In the genomic region with DNA sequence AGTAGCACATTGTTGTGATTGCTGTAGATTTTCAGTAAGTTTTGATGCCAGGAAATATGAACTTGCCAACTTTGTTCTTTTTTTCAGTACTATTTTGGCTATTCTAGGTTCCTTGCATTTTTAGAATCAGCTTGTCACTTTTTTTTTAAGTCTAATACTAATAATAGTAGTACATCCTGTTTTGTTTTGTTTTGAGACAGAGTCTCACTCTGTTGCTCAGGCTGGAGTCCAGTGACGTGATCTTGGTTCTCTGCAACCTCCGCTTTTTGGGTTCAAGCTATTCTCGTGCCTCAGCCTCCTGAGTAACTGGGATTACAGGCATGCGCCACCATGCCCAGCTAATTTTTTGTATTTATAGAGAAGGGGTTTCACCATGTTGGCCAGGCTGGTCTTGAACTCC, we compare ENCODE assay signal across 33 cellular contexts.
"Had no signal": no experiment of that assay in that cellular context is flagged by ENCODE, and none has a peak within 500 bp of the region (broad histone marks: within the 10 kb centered on the region; RNA-seq: fewer than 3 reads in every experiment).

No MANE protein-coding gene starts in this region.

- H3K4me1 ChIP-seq: adrenal gland, gastroesophageal sphincter, heart left ventricle, suprapubic skin, transverse colon had no signal

- H3K9me3 Mint-ChIP-seq: immature natural killer cell; stimulated activated effector memory CD8-positive, alpha-beta T cell treated with anti-CD3 and anti-CD28 coated beads, Interleukin-12 subunit alpha, Interleukin-12 subunit beta, amount 100 ng/mL, for 72 hours had no signal

- H3K27me3 Mint-ChIP-seq: activated naive CD8-positive, alpha-beta T cell treated with anti-CD3 and anti-CD28 coated beads for 36 hours; brain; naive thymus-derived CD4-positive, alpha-beta T cell; progenitor cell of endocrine pancreas had no signal

- H3K27me3 ChIP-seq: adrenal gland, cardiac muscle cell, gastroesophageal sphincter, heart left ventricle, ovary, suprapubic skin, transverse colon had no signal

- H3K4me1 Mint-ChIP-seq: activated naive CD8-positive, alpha-beta T cell treated with anti-CD3 and anti-CD28 coated beads for 36 hours; brain; mesothelial cell of epicardium; stimulated activated effector memory CD8-positive, alpha-beta T cell treated with anti-CD3 and anti-CD28 coated beads, Interleukin-12 subunit alpha, Interleukin-12 subunit beta, amount 100 ng/mL, for 72 hours had no signal

- H3K27ac Mint-ChIP-seq: activated naive CD8-positive, alpha-beta T cell treated with anti-CD3 and anti-CD28 coated beads for 36 hours; activated T-cell treated with anti-CD3 and anti-CD28 coated beads, Interleukin-2, amount 50 U/mL, for 72 hours; brain; immature natural killer cell; mesothelial cell of epicardium; progenitor cell of endocrine pancreas; stimulated activated effector memory CD8-positive, alpha-beta T cell treated with anti-CD3 and anti-CD28 coated beads, Interleukin-12 subunit alpha, Interleukin-12 subunit beta, amount 100 ng/mL, for 72 hours; T-helper 2 cell treated with Interferon-gamma antibody and Interleukin-4, amounts not matched to agents 5 μg/mL and 100 μg/mL, for 36 hours had no signal

- H3K4me3 Mint-ChIP-seq: activated naive CD8-positive, alpha-beta T cell treated with anti-CD3 and anti-CD28 coated beads for 36 hours; activated T-cell treated with anti-CD3 and anti-CD28 coated beads, Interleukin-2, amount 50 U/mL, for 72 hours; brain; immature natural killer cell; mesothelial cell of epicardium; naive thymus-derived CD4-positive, alpha-beta T cell; stimulated activated effector memory CD8-positive, alpha-beta T cell treated with anti-CD3 and anti-CD28 coated beads, Interleukin-12 subunit alpha, Interleukin-12 subunit beta, amount 100 ng/mL, for 72 hours; T-helper 2 cell treated with Interferon-gamma antibody and Interleukin-4, amounts not matched to agents 5 μg/mL and 100 μg/mL, for 36 hours had no signal

- H3K9me3 ChIP-seq: ovary, suprapubic skin, transverse colon had no signal

- ATAC-seq: activated T-cell treated with anti-CD3 and anti-CD28 coated beads, Interleukin-2, amount 50 U/mL, for 72 hours; gastroesophageal sphincter; heart left ventricle; left colon; naive thymus-derived CD4-positive, alpha-beta T cell; sciatic nerve; stimulated activated effector memory CD8-positive, alpha-beta T cell treated with anti-CD3 and anti-CD28 coated beads, Interleukin-12 subunit alpha, Interleukin-12 subunit beta, amount 100 ng/mL, for 72 hours had no signal

- H3K4me3 ChIP-seq: adrenal gland, cardiac muscle cell, gastroesophageal sphincter, heart left ventricle, ovary, skin epidermis, suprapubic skin, transverse colon had no signal

- H3K36me3 ChIP-seq: ovary had no signal

- DNase-seq: activated CD4-positive, alpha-beta T cell treated with anti-CD3 and anti-CD28 coated beads for 4 hours; activated CD4-positive, alpha-beta T cell treated with anti-CD3 and anti-CD28 coated beads, Interleukin-2, amount 50 U/mL, for 4 hours; activated CD4-positive, CD25-positive, alpha-beta regulatory T cell; activated effector memory CD4-positive, alpha-beta T cell treated with Interleukin-2 at 50 U/mL for 16 hours; activated naive CD4-positive, alpha-beta T cell treated with Interleukin-2 at 50 U/mL for 16 hours; activated naive CD8-positive, alpha-beta T cell treated with anti-CD3 and anti-CD28 coated beads for 36 hours; activated T-cell treated with anti-CD3 and anti-CD28 coated beads for 4 hours; activated T-cell treated with anti-CD3 and anti-CD28 coated beads, Interleukin-2, amount 50 U/mL, for 72 hours; adrenal gland; aorta; cerebellar nuclear complex; cortex of kidney; heart left ventricle; hypothalamus; immature natural killer cell; kidney; left colon; mammary epithelial cell; naive thymus-derived CD4-positive, alpha-beta T cell; ovary; stimulated activated CD4-positive, alpha-beta T cell treated with anti-CD3 and anti-CD28 coated beads, Interleukin-12 subunit alpha, Interleukin-12 subunit beta, amount 100 ng/mL, for 4 hours; stimulated activated CD4-positive, alpha-beta T cell treated with anti-CD3 and anti-CD28 coated beads, Interleukin-4, amount 100 ng/mL, for 24 hours; transverse colon had no signal
